Comparison of ENCODE assay signal across 8 cellular contexts in genomic region chr1:225845633-225846259, GRCh38.
A peak's percentile ranks its signal among the peaks of the same experiment; 100 is the strongest.
DNase-seq lines count a peak whose midpoint lies in the region; ATAC-seq and TF ChIP-seq lines count a peak whose summit lies in the region.

No MANE protein-coding gene starts in this region.

- no peaks in the 10 kb centered on the region for H3K27me3 ChIP-seq in brain microvascular endothelial cell (replicated peaks)

- DNase-seq in DMS114 treated with DMSO at 0.1 percent for 48 hours (lab: John Stamatoyannopoulos, UW; ENCODE audit: unreplicated experiment) = peak; percentile 46
- peak; percentile 82 for DNase-seq in HuH-7.5 (ENCODE audit: low spot score)
- peak; percentile 66 to 78 for DNase-seq in SHP77 (lab: John Stamatoyannopoulos, UW)
- DNase-seq in brain microvascular endothelial cell = peak; percentile 68
- peak; percentile 80 for DNase-seq in iris pigment epithelial cell (ENCODE audit: low read depth)
- DNase-seq in stimulated activated CD4-positive, alpha-beta T cell treated with anti-CD3 and anti-CD28 coated beads, Interleukin-2, amount 100 ng/mL, for 24 hours = peak; percentile 44 to 53

- in situ Hi-C loops in brain microvascular endothelial cell (cut with HindIII; ENCODE audit: low pct_ligation_motif_present, low sequenced_read_pairs) = no loop called here

- no peak overlapping the region for H3K27ac ChIP-seq in brain microvascular endothelial cell

- ATAC-seq in HG03039 (IDR thresholded peaks at IDR 0.05; ENCODE audit: unreplicated experiment) (no peak), HG02763 (IDR thresholded peaks at IDR 0.05; ENCODE audit: unreplicated experiment) (no peak)

- TF ChIP-seq CTCF in brain microvascular endothelial cell (IDR thresholded peaks at IDR 0.05; ENCODE audit: low read depth, low read length, missing control alignments) = peak; percentile 91

- no peak overlapping the region for H3K4me3 ChIP-seq in brain microvascular endothelial cell (ENCODE audit: low read depth, low read length)

- no peaks in the 10 kb centered on the region for H3K36me3 ChIP-seq in brain microvascular endothelial cell (replicated peaks)
